18 cellular contexts compared by ENCODE assay signal in genomic region chr1:30642391-30643120, GRCh38.
DNase-seq lines count a peak whose midpoint lies in the region; ATAC-seq and TF ChIP-seq lines count a peak whose summit lies in the region.
"Had no signal": no experiment of that assay in that cellular context is flagged by ENCODE, and none has a peak within 500 bp of the region (broad histone marks: within the 10 kb centered on the region; RNA-seq: fewer than 3 reads in every experiment).

No MANE protein-coding gene starts in this region.

- no peak overlapping the region for H3K4ac ChIP-seq in neuronal stem cell (ENCODE audit: low read length)

- H3K9me3 ChIP-seq in neuronal stem cell (replicated peaks in 1 of 2; ENCODE audit: control insufficient read depth in 2 of 2, insufficient read depth in 1 of 2, low read depth in 1 of 2, low read length in 2 of 2) (no peaks in the 10 kb centered on the region), spleen (no peaks in the 10 kb centered on the region)
- H3K9me3 ChIP-seq: BE2C had no signal

- peak overlapping the region; percentile 30 for H2BK12ac ChIP-seq in neuronal stem cell (ENCODE audit: low read length)

- TF ChIP-seq POLR2A in spleen (IDR thresholded peaks at IDR 0.05): no peak

- no CpG with 5 or more reads among the region's 22 CpGs for WGBS in neuronal stem cell (ENCODE audit: extremely low coverage in 2 of 2, insufficient read length in 2 of 2, insufficient replicate concordance in 1 of 2), 2 donors
- WGBS in spleen, 5 donors: 66 to 73% (median 69%) methylated on average over 15 to 22 of the region's 22 CpGs

- no peak overlapping the region for H4K8ac ChIP-seq in neuronal stem cell (ENCODE audit: low read depth, low read length)

- H3K27me3 Mint-ChIP-seq in chondrocyte (ENCODE audit: low read depth): peaks cover 44% of the 10 kb centered on the region

- H3K4me2 ChIP-seq in neuronal stem cell (ENCODE audit: insufficient read depth, low read length, poor library complexity, severe bottlenecking): no peak overlapping the region

- H3K36me3 Mint-ChIP-seq in chondrocyte (ENCODE audit: low read depth): no peaks in the 10 kb centered on the region
- H3K36me3 Mint-ChIP-seq: CD4-positive, CD25-positive, alpha-beta regulatory T cell; CD8-positive, alpha-beta memory T cell; IgD-negative memory B cell had no signal

- H3K14ac ChIP-seq in neuronal stem cell (ENCODE audit: low read length): no peak overlapping the region

- no peak overlapping the region for H2AFZ ChIP-seq in neuronal stem cell (ENCODE audit: low read length)

- H3K27me3 ChIP-seq in neuronal stem cell (ENCODE audit: control insufficient read depth in 3 of 3, insufficient read depth in 3 of 3, low read depth in 1 of 3, low read length in 3 of 3) (peaks cover 0 to 30% (median 0%) of the 10 kb centered on the region in 3 experiments), spleen (replicated peaks in 1 of 7) (peaks cover 0 to 69% (median 12%) of the 10 kb centered on the region in 7 donors)
- H3K27me3 ChIP-seq: BE2C had no signal

- no peak overlapping the region for H3K23ac ChIP-seq in neuronal stem cell (ENCODE audit: low read depth, low read length, poor library complexity)

- H3K18ac ChIP-seq in neuronal stem cell (ENCODE audit: low read length): no peak overlapping the region

- H3K4me1 Mint-ChIP-seq in chondrocyte (ENCODE audit: low read depth): no peaks in the 10 kb centered on the region
- H3K4me1 Mint-ChIP-seq: CD4-positive, CD25-positive, alpha-beta regulatory T cell; CD8-positive, alpha-beta memory T cell; IgD-negative memory B cell had no signal

- H3K27ac ChIP-seq in neuronal stem cell (replicated peaks; ENCODE audit: low read length) (no peak overlapping the region), spleen (no peak overlapping the region)

- H3K27ac Mint-ChIP-seq in chondrocyte (ENCODE audit: unreplicated experiment): no peak overlapping the region
- H3K27ac Mint-ChIP-seq: CD4-positive, CD25-positive, alpha-beta regulatory T cell; CD8-positive, alpha-beta memory T cell; IgD-negative memory B cell had no signal

- no peaks in the 10 kb centered on the region for H3K36me3 ChIP-seq in neuronal stem cell (replicated peaks in 1 of 2; ENCODE audit: control insufficient read depth in 2 of 2, insufficient read depth in 2 of 2, low read length in 2 of 2)
- no peaks in the 10 kb centered on the region for H3K36me3 ChIP-seq in spleen
- H3K36me3 ChIP-seq: BE2C had no signal

- peak; percentile 18 for DNase-seq in RPMI8226
- peak; percentile 79 for DNase-seq in chondrocyte (ENCODE audit: low spot score)
- DNase-seq in neuronal stem cell (ENCODE audit: low spot score): no peak
- no peak for DNase-seq in spleen
- no peak for DNase-seq in NCI-H146 (lab: John Stamatoyannopoulos, UW)
- DNase-seq: ACHN; BE2C; C1 segment of cervical spinal cord; CD4-positive, CD25-positive, alpha-beta regulatory T cell; CD8-positive, alpha-beta memory T cell; COR-L47; DMS153; DMS79; GDM1; H9 had no signal

- no peak overlapping the region for H3K4me3 Mint-ChIP-seq in chondrocyte (ENCODE audit: unreplicated experiment)
- H3K4me3 Mint-ChIP-seq: CD4-positive, CD25-positive, alpha-beta regulatory T cell; CD8-positive, alpha-beta memory T cell; H9; IgD-negative memory B cell had no signal

- no peaks in the 10 kb centered on the region for H3K79me1 ChIP-seq in neuronal stem cell (ENCODE audit: low read depth, low read length)

- no peak overlapping the region for H2AK5ac ChIP-seq in neuronal stem cell (ENCODE audit: low read depth, low read length)

- TF ChIP-seq CTCF in chondrocyte (IDR thresholded peaks at IDR 0.05): no peak
- TF ChIP-seq CTCF in spleen (IDR thresholded peaks at IDR 0.05 in 8 of 11, conservative IDR thresholded peaks at IDR 0.05 in 3 of 11): no peak

- no peak for ATAC-seq in GM21717 (IDR thresholded peaks at IDR 0.05; ENCODE audit: unreplicated experiment)
- ATAC-seq: HepG2 had no signal

- H3K9me3 Mint-ChIP-seq in chondrocyte (ENCODE audit: low read depth): no peaks in the 10 kb centered on the region
- H3K9me3 Mint-ChIP-seq: CD4-positive, CD25-positive, alpha-beta regulatory T cell; CD8-positive, alpha-beta memory T cell had no signal

- H2BK5ac ChIP-seq in neuronal stem cell (ENCODE audit: low read length): no peak overlapping the region

- H2BK15ac ChIP-seq in neuronal stem cell (ENCODE audit: low read length): no peak overlapping the region

- no peak overlapping the region for H3K4me3 ChIP-seq in neuronal stem cell (ENCODE audit: low read length in 2 of 2)
- no peak overlapping the region for H3K4me3 ChIP-seq in spleen

- no peak overlapping the region for H4K91ac ChIP-seq in neuronal stem cell (ENCODE audit: low read depth, low read length, poor library complexity)

- intact Hi-C loops in spleen (cut with DNase I; ENCODE audit: low total_unique reads): no loop called here

- no peak overlapping the region for H2BK120ac ChIP-seq in neuronal stem cell (ENCODE audit: low read depth, low read length)

- no peaks in the 10 kb centered on the region for H3K4me1 ChIP-seq in neuronal stem cell (ENCODE audit: control insufficient read depth in 2 of 2, insufficient read depth in 1 of 2, low read depth in 1 of 2, low read length in 2 of 2)
- H3K4me1 ChIP-seq in spleen: no peaks in the 10 kb centered on the region
- H3K4me1 ChIP-seq: BE2C had no signal

- H3K9ac ChIP-seq in neuronal stem cell (ENCODE audit: low read depth, low read length, poor library complexity): no peak overlapping the region

Comparison
In these comparisons a context has a peak if more than half of its experiments do, and no peak if none do; other contexts are left out.
1. DNase-seq: peak in RPMI8226 (single experiment) and chondrocyte (single experiment); none in neuronal stem cell (single experiment), spleen (single experiment) and NCI-H146 (single experiment).